In genomic region chr7:158249692-158250091, GRCh38 we compare ENCODE assay signal across 18 cellular contexts.
"Had no signal": no experiment of that assay in that cellular context is flagged by ENCODE, and none has a peak within 500 bp of the region (broad histone marks: within the 10 kb centered on the region; RNA-seq: fewer than 3 reads in every experiment).

No MANE protein-coding gene starts in this region.

- ATAC-seq: effector memory CD8-positive, alpha-beta T cell; gastroesophageal sphincter; natural killer cell treated with Interleukin-12 subunit alpha and Interleukin-12 subunit beta and Interleukin-15 and Interleukin-18, amount 100 ng/mL, for 72 hours; pancreas; right cardiac atrium; stimulated activated effector memory CD8-positive, alpha-beta T cell treated with anti-CD3 and anti-CD28 coated beads, Interleukin-12 subunit alpha, Interleukin-12 subunit beta, amount 100 ng/mL, for 72 hours; stimulated activated naive CD8-positive, alpha-beta T cell treated with anti-CD3 and anti-CD28 coated beads, Interleukin-15, Interleukin-2, amounts not matched to agents 100 U/mL and 50 U/mL, for 24 hours had no signal

- H3K4me2 ChIP-seq: neural progenitor cell, smooth muscle cell had no signal

- H3K27ac ChIP-seq: esophagus squamous epithelium, gastroesophageal sphincter, neural progenitor cell, pancreas, suprapubic skin, thyroid gland had no signal

- H3K9me3 ChIP-seq: esophagus squamous epithelium, gastroesophageal sphincter, pancreas, suprapubic skin, thyroid gland had no signal

- DNase-seq: effector memory CD8-positive, alpha-beta T cell; esophagus squamous epithelium; foreskin fibroblast; glutamatergic neuron; immature natural killer cell; nucleus accumbens; pancreas; right cardiac atrium; stimulated activated CD4-positive, alpha-beta T cell treated with anti-CD3 and anti-CD28 coated beads, Interleukin-4, amount 100 ng/mL, for 1 hour; stimulated activated CD8-positive, alpha-beta memory T cell treated with anti-CD3 and anti-CD28 coated beads, Interleukin-4, amount 100 ng/mL, for 48 hours; stimulated activated naive CD8-positive, alpha-beta T cell treated with anti-CD3 and anti-CD28 coated beads, Interleukin-15, Interleukin-2, amounts not matched to agents 100 U/mL and 50 U/mL, for 24 hours; thyroid gland had no signal

- H3K27me3 ChIP-seq: neural progenitor cell, pancreas, suprapubic skin, thyroid gland had no signal

- H3K4me3 ChIP-seq: esophagus squamous epithelium, gastroesophageal sphincter, neural progenitor cell, pancreas, smooth muscle cell, suprapubic skin, thyroid gland had no signal

- H3K36me3 ChIP-seq: esophagus squamous epithelium, gastroesophageal sphincter, neural progenitor cell, pancreas, suprapubic skin, thyroid gland had no signal

- H2AFZ ChIP-seq: neural progenitor cell had no signal

- H3K9ac ChIP-seq: neural progenitor cell had no signal

- H3K4me1 ChIP-seq: esophagus squamous epithelium, gastroesophageal sphincter, neural progenitor cell, pancreas, suprapubic skin, thyroid gland had no signal
